In genomic region chr12:81288651-81289050, GRCh38 we compare ENCODE assay signal across 22 cellular contexts.
"Had no signal": no experiment of that assay in that cellular context is flagged by ENCODE, and none has a peak within 500 bp of the region (broad histone marks: within the 10 kb centered on the region; RNA-seq: fewer than 3 reads in every experiment).

No MANE protein-coding gene starts in this region.

- DNase-seq: colonic mucosa; cortex of kidney; dermis blood vessel endothelial cell; dorsolateral prefrontal cortex; effector CD4-positive, alpha-beta T cell; effector CD8-positive, alpha-beta T cell; effector memory CD4-positive, alpha-beta T cell; effector memory CD8-positive, alpha-beta T cell; endodermal cell; erythroblast; esophagus squamous epithelium; foreskin fibroblast; foreskin keratinocyte; foreskin melanocyte; gastrocnemius medialis; glutamatergic neuron; head of caudate nucleus; heart left ventricle; heart right ventricle had no signal

- FAIRE-seq: colon, endometrium, endothelial cell of umbilical vein had no signal
